ENCODE assay signal across 24 cellular contexts in the genomic region with DNA sequence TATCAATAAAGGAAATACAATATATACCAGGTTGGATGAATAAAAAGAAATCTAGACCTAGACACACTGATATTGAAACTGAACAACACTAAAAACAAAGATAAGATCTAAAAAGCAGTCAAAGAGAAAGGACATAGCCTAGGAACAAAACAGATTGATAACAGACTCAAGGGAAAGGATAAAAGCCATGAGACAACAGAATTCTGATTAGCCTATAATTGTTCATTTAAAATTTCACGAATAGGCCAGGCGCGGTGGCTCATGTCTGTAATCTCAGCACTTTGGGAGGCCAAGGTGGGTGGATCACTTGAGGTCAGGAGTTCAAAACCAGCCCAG.
"Had no signal": no experiment of that assay in that cellular context is flagged by ENCODE, and none has a peak within 500 bp of the region (broad histone marks: within the 10 kb centered on the region; RNA-seq: fewer than 3 reads in every experiment).

No MANE protein-coding gene starts in this region.

- H3K4me3 Mint-ChIP-seq: dendritic cell treated with granulocyte-macrophage colony-stimulating factor and Interleukin-4, amounts not matched to agents 40 ng/mL and 50 ng/mL, for 4 days; effector memory CD8-positive, alpha-beta T cell; endodermal cell; mesothelial cell of epicardium; naive B cell had no signal

- H3K4me3 ChIP-seq: colonic mucosa, esophagus squamous epithelium, gastrocnemius medialis, heart right ventricle, left lung, lower lobe of right lung, mucosa of descending colon had no signal

- H3K4me1 ChIP-seq: colonic mucosa, left lung had no signal

- H3K27ac ChIP-seq: colonic mucosa, epithelial cell of prostate, esophagus squamous epithelium, gastrocnemius medialis, heart right ventricle, left lung, lower lobe of right lung had no signal

- ATAC-seq: effector memory CD8-positive, alpha-beta T cell; esophagus mucosa; gastrocnemius medialis; heart right ventricle; left cardiac atrium; left lung; left ventricle myocardium superior; lower lobe of right lung; mucosa of descending colon had no signal

- H3K9me3 ChIP-seq: colonic mucosa, esophagus squamous epithelium, gastrocnemius medialis, heart right ventricle, left lung, lower lobe of right lung, mucosa of descending colon had no signal

- H3K4me1 Mint-ChIP-seq: endodermal cell had no signal

- H3K27me3 Mint-ChIP-seq: effector memory CD8-positive, alpha-beta T cell had no signal

- H3K36me3 ChIP-seq: colonic mucosa, esophagus squamous epithelium, gastrocnemius medialis, heart right ventricle, left lung, lower lobe of right lung had no signal

- H3K9me3 Mint-ChIP-seq: dendritic cell treated with granulocyte-macrophage colony-stimulating factor and Interleukin-4, amounts not matched to agents 40 ng/mL and 50 ng/mL, for 4 days; effector memory CD8-positive, alpha-beta T cell; endodermal cell; naive B cell had no signal

- DNase-seq: colonic mucosa; cortex of kidney; effector CD8-positive, alpha-beta T cell; effector memory CD8-positive, alpha-beta T cell; endodermal cell; erythroblast; esophagus squamous epithelium; foreskin melanocyte; gastrocnemius medialis; glutamatergic neuron; head of caudate nucleus; heart right ventricle; hippocampal formation; left cardiac atrium; left lung; left ventricle myocardium superior; lower lobe of right lung; mesenchymal stem cell; mucosa of descending colon; naive B cell had no signal

- H3K36me3 Mint-ChIP-seq: mesothelial cell of epicardium, naive B cell had no signal

- H3K27ac Mint-ChIP-seq: dendritic cell treated with granulocyte-macrophage colony-stimulating factor and Interleukin-4, amounts not matched to agents 40 ng/mL and 50 ng/mL, for 4 days; effector memory CD8-positive, alpha-beta T cell; endodermal cell; mesothelial cell of epicardium; naive B cell had no signal

- H3K27me3 ChIP-seq: colonic mucosa had no signal
